16 cellular contexts compared by ENCODE assay signal in the genomic region with DNA sequence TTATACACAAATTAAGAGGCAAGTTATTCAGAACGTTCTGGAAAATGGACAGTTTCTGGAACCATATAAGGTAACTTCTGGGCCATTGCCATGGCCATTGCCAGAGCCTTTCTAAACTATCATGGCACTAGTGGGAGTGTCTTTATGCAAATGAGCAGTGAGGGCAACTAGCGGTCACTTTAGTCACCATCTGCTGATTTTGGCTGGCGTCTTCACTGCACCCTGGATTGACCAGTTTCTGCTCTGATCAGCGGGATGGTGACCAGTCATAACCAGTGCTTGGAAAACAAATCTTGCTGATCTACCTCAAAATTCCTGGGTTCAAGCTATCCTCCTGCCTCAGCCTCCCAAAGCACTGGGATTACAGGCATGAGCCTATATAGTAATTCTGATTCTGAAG. TPM values are rescaled to one million over a fixed set of nuclear protein-coding genes. Genes with fewer than 3 reads are reported as not detected.
DNase-seq lines count a peak whose midpoint lies in the region; TF ChIP-seq lines count a peak whose summit lies in the region.
"Had no signal": no experiment of that assay in that cellular context is flagged by ENCODE, and none has a peak within 500 bp of the region (broad histone marks: within the 10 kb centered on the region; RNA-seq: fewer than 3 reads in every experiment).

No MANE protein-coding gene starts in this region.

- CTCF ChIA-PET in mammary epithelial cell (lab: Charles Lee; ENCODE audit: low non-redundant PET): no interaction called here

- H3K4me3 ChIP-seq in MG63 (no peak overlapping the region), mammary epithelial cell (replicated peaks in 1 of 3; ENCODE audit: insufficient read depth in 1 of 3, low read depth in 2 of 3, low read length in 3 of 3) (no peak overlapping the region), osteoblast (ENCODE audit: insufficient read depth, low read length) (no peak overlapping the region), H7 (ENCODE audit: insufficient read depth, low read depth, low read length) (no peak overlapping the region), tibial nerve (no peak overlapping the region), thyroid gland (replicated peaks in 1 of 3) (no peak overlapping the region)
- H3K4me3 ChIP-seq: heart left ventricle, neural progenitor cell had no signal

- 63% methylated on average over 4 of the region's 4 CpGs for WGBS in mammary epithelial cell (ENCODE audit: low coverage, missing lambda C conversion rate)
- WGBS in tibial nerve, 2 donors: 49 to 53% methylated on average over 4 of the region's 4 CpGs
- WGBS in thyroid gland, 2 donors: 79 to 86% methylated on average over 4 of the region's 4 CpGs

- H3K36me3 ChIP-seq in MG63 (no peaks in the 10 kb centered on the region), mammary epithelial cell (ENCODE audit: insufficient read depth, low read length) (no peaks in the 10 kb centered on the region), osteoblast (ENCODE audit: insufficient read depth, low read length) (no peaks in the 10 kb centered on the region), H7 (replicated peaks; ENCODE audit: control insufficient read depth, insufficient read depth, low read length) (no peaks in the 10 kb centered on the region), tibial nerve (no peaks in the 10 kb centered on the region), thyroid gland (no peaks in the 10 kb centered on the region)
- H3K36me3 ChIP-seq: heart left ventricle, neural progenitor cell had no signal

- H3K4me2 ChIP-seq in mammary epithelial cell (ENCODE audit: insufficient read depth, low read depth, low read length) (no peak overlapping the region), osteoblast (ENCODE audit: insufficient read depth, low read length) (no peak overlapping the region)
- H3K4me2 ChIP-seq: neural progenitor cell had no signal

- H3K4me1 ChIP-seq in mammary epithelial cell (ENCODE audit: insufficient read depth, low read length) (no peaks in the 10 kb centered on the region), osteoblast (ENCODE audit: insufficient read depth, low read length) (no peaks in the 10 kb centered on the region), tibial nerve (no peaks in the 10 kb centered on the region), thyroid gland (peaks cover 10% of the 10 kb centered on the region in 2 donors)
- H3K4me1 ChIP-seq: heart left ventricle had no signal

- H3K9me3 ChIP-seq in MG63 (no peaks in the 10 kb centered on the region; the same call in 1 of the 2 replicates), mammary epithelial cell (replicated peaks; ENCODE audit: insufficient read depth, low read length) (no peaks in the 10 kb centered on the region), osteoblast (ENCODE audit: low read depth, low read length) (no peaks in the 10 kb centered on the region), tibial nerve (peaks cover 0 to 6% (median 0%) of the 10 kb centered on the region in 4 donors), thyroid gland (no peaks in the 10 kb centered on the region)

- no peak overlapping the region for H3K9ac ChIP-seq in mammary epithelial cell (ENCODE audit: insufficient read depth, low read length)
- H3K9ac ChIP-seq: neural progenitor cell had no signal

- dilution Hi-C loops in mammary epithelial cell (cut with HindIII; ENCODE audit: low sequenced_read_pairs): no loop called here

- DNase-seq in DMS 273 (lab: John Stamatoyannopoulos, UW; ENCODE audit: unreplicated experiment) (peak; percentile 73), MG63 (peak; percentile 60), mammary epithelial cell (peak; percentile 19), osteoblast (ENCODE audit: insufficient read length, low spot score, missing footprints) (peak; percentile 90), H7 (no peak), tibial nerve (ENCODE audit: low spot score in 2 of 2) (no peak), thyroid gland (no peak)
- DNase-seq: activated CD4-positive, alpha-beta T cell treated with anti-CD3 and anti-CD28 coated beads for 36 hours; activated CD8-positive, alpha-beta memory T cell treated with anti-CD3 and anti-CD28 coated beads, Interleukin-2, amount 50 U/mL, for 48 hours; activated naive CD4-positive, alpha-beta T cell treated with anti-CD3 and anti-CD28 coated beads, Interleukin-2, amount 50 U/mL, for 16 hours; DND-41; heart left ventricle; kidney; NCI-H1694; NCI-H446 had no signal

- H3K79me2 ChIP-seq in mammary epithelial cell (ENCODE audit: insufficient read depth, low read length) (no peaks in the 10 kb centered on the region), osteoblast (ENCODE audit: insufficient read depth, low read length) (no peaks in the 10 kb centered on the region)

- H2AFZ ChIP-seq in mammary epithelial cell (ENCODE audit: low read depth, low read length) (no peak overlapping the region), osteoblast (ENCODE audit: low read length) (no peak overlapping the region)
- H2AFZ ChIP-seq: neural progenitor cell had no signal

- in situ Hi-C loops in mammary epithelial cell (cut with MboI; ENCODE audit: low sequenced_read_pairs in 2 of 2): loop anchor here (10.0 kb wide), 2 partner anchors 204 to 214 kb away; a partner anchor contains a TSS

- intact Hi-C loops in mammary epithelial cell (cut with micrococcal nuclease) (no loop called here), thyroid gland (cut with DNase I) (loop anchor here (5.0 kb wide), 1 partner anchor 201 kb away; no protein-coding TSS in a partner anchor)

- H3K27ac ChIP-seq in mammary epithelial cell (ENCODE audit: insufficient read depth, low read depth, low read length) (no peak overlapping the region), osteoblast (ENCODE audit: low read depth, low read length) (no peak overlapping the region), tibial nerve (no peak overlapping the region), thyroid gland (no peak overlapping the region)
- H3K27ac ChIP-seq: heart left ventricle, neural progenitor cell had no signal

- no peak for TF ChIP-seq POLR2A in tibial nerve (IDR thresholded peaks at IDR 0.05)
- TF ChIP-seq POLR2A in thyroid gland (IDR thresholded peaks at IDR 0.05): no peak

- no peak for TF ChIP-seq EP300 in tibial nerve (IDR thresholded peaks at IDR 0.05)

- H4K20me1 ChIP-seq in mammary epithelial cell (ENCODE audit: insufficient read depth, low read length) (no peaks in the 10 kb centered on the region), osteoblast (ENCODE audit: insufficient read depth, low read length) (no peaks in the 10 kb centered on the region)

- H3K27me3 ChIP-seq in MG63 (no peaks in the 10 kb centered on the region), mammary epithelial cell (ENCODE audit: insufficient read depth, low read length) (no peaks in the 10 kb centered on the region), osteoblast (ENCODE audit: insufficient read depth, low read length) (no peaks in the 10 kb centered on the region), H7 (ENCODE audit: control insufficient read depth, insufficient read depth, low read length) (no peaks in the 10 kb centered on the region), tibial nerve (no peaks in the 10 kb centered on the region), thyroid gland (no peaks in the 10 kb centered on the region)
- H3K27me3 ChIP-seq: heart left ventricle, neural progenitor cell had no signal

- TF ChIP-seq CTCF in mammary epithelial cell (conservative IDR thresholded peaks at IDR 0.05 in 1 of 2, IDR thresholded peaks at IDR 0.05 in 1 of 2; ENCODE audit: extremely low read depth in 1 of 2, insufficient read depth in 1 of 2, low read depth in 1 of 2, low read length in 2 of 2) (no peak), osteoblast (IDR thresholded peaks at IDR 0.05; ENCODE audit: extremely low read depth, low read depth, low read length) (no peak), tibial nerve (IDR thresholded peaks at IDR 0.05) (no peak), thyroid gland (IDR thresholded peaks at IDR 0.05) (no peak)

- no TSS peak for BruUV-seq in mammary epithelial cell (replicated peaks; lab: Mats Ljungman, UMichigan)

RNA-seq across cellular contexts. Expression of a gene that starts 7.3 kb away (rescaled TPM):
- 14.0 and 15.7 TPM in 2 replicates for total RNA-seq in MG63 (2014; rRNA removed; shearing (Covaris generic); ENCODE audit: low replicate concordance)
- total RNA-seq in mammary epithelial cell (10 to 100 TPM in 1 of 2 donors, 1 to 10 TPM in 1; 9.4 to 11.7 TPM), osteoblast (27.1 and 27.5 TPM in 2 replicates), tibial nerve (100 to 1,000 TPM in 2 of 4 donors, 10 to 100 TPM in 2; 44.1 to 120 (median 95.6) TPM), thyroid gland (100 to 1,000 TPM; 193 to 291 (median 248) TPM)
- 8.1 TPM for polyA plus RNA-seq in mammary epithelial cell
- polyA minus RNA-seq in mammary epithelial cell: 10.4 TPM
- 3.8 and 6.0 TPM in 2 replicates for total RNA-seq in H7 (2014; rRNA removed; shearing (Covaris generic))

RNA-seq across cellular contexts. Expression of a gene that starts 39.0 kb away (rescaled TPM):
- 7.2 and 7.5 TPM in 2 replicates for total RNA-seq in MG63 (2014; rRNA removed; shearing (Covaris generic); ENCODE audit: low replicate concordance)
- total RNA-seq in mammary epithelial cell (10 to 100 TPM; 10.5 to 13.7 TPM), osteoblast (10.3 and 11.2 TPM in 2 replicates), tibial nerve (10 to 100 TPM; 16.7 to 22.5 (median 19.1) TPM), thyroid gland (10 to 100 TPM; 29.7 to 57.3 (median 35.8) TPM)
- polyA plus RNA-seq in mammary epithelial cell: 6.0 TPM
- 14.1 TPM for polyA minus RNA-seq in mammary epithelial cell
- total RNA-seq in H7 (2014; rRNA removed; shearing (Covaris generic)): 7.5 and 17.4 TPM in 2 replicates

RNA-seq across cellular contexts. Expression of a gene that starts 49.5 kb away (rescaled TPM):
- 25.2 and 52.2 TPM in 2 replicates for total RNA-seq in MG63 (2014; rRNA removed; shearing (Covaris generic); ENCODE audit: low replicate concordance)
- total RNA-seq in mammary epithelial cell (10 to 100 TPM; 20.7 to 35.5 TPM), osteoblast (14.4 and 16.6 TPM in 2 replicates), tibial nerve (10 to 100 TPM; 29.5 to 36.7 (median 32.7) TPM), thyroid gland (10 to 100 TPM; 26.6 to 41.8 (median 37.8) TPM)
- 37.1 TPM for polyA plus RNA-seq in mammary epithelial cell
- 24.9 TPM for polyA minus RNA-seq in mammary epithelial cell
- total RNA-seq in H7 (2014; rRNA removed; shearing (Covaris generic)): 49.9 and 57.2 TPM in 2 replicates

Comparison
In these comparisons a context has a peak if more than half of its experiments do, and no peak if none do; other contexts are left out.
1. DNase-seq: peak in DMS 273 (single experiment), MG63 (single experiment), mammary epithelial cell (single experiment) and osteoblast (single experiment); none in H7 (single experiment), tibial nerve (0 of 2) and thyroid gland (0 of 2).